In genomic region chr1:163071381-163072255, GRCh38 we compare ENCODE assay signal across 8 cellular contexts. TPM values are rescaled to one million over a fixed set of nuclear protein-coding genes. Genes with fewer than 3 reads are reported as not detected.
DNase-seq lines count a peak whose midpoint lies in the region; ATAC-seq, FAIRE-seq and TF ChIP-seq lines count a peak whose summit lies in the region.

No MANE protein-coding gene starts in this region.

- in situ Hi-C loops in SK-MEL-5 (cut with HindIII; ENCODE audit: low pct_unique_long_range_greater_than_20kb, low sequenced_read_pairs) (no loop called here), astrocyte of the cerebellum (cut with HindIII; ENCODE audit: low sequenced_read_pairs) (loop anchor here (5.0 to 10.0 kb wide), 4 partner anchors 106 to 243 kb away; partner anchors contain the start of gene CCDC190)

- ATAC-seq in GM19463 (IDR thresholded peaks at IDR 0.05; ENCODE audit: unreplicated experiment), result peak; percentile 62

- FAIRE-seq in D721Med (lab: Jason Lieb, UNC), result peak; percentile 97

- peak overlapping the region; percentile 63 for H3K4me3 ChIP-seq in astrocyte of the cerebellum (ENCODE audit: low read depth, low read length)

- DNase-seq in D721Med (ENCODE audit: insufficient read length, low spot score) (no peak), Kasumi-1 (lab: John Stamatoyannopoulos, UW) (peak; percentile 37 to 51), SK-MEL-5 (ENCODE audit: low read depth, low spot score) (peak; percentile 74), astrocyte of the cerebellum (ENCODE audit: low read depth) (peak; percentile 83), inferior parietal cortex (ENCODE audit: extremely low spot score) (peak; percentile 66)
- peak; percentile 40 for DNase-seq in stimulated activated CD4-positive, alpha-beta T cell treated with anti-CD3 and anti-CD28 coated beads, Interleukin-1b, Interleukin-23, amount 100 ng/mL, for 48 hours
- no peak for DNase-seq in activated CD4-positive, CD25-positive, alpha-beta regulatory T cell (lab: John Stamatoyannopoulos, UW)

- TF ChIP-seq CTCF in D721Med (IDR thresholded peaks at IDR 0.05; ENCODE audit: insufficient read depth, missing control alignments), result peak; percentile 87
- TF ChIP-seq CTCF in astrocyte of the cerebellum (IDR thresholded peaks at IDR 0.05; ENCODE audit: low read depth, low read length, missing control alignments), result peak; percentile 78

RNA-seq across cellular contexts. Expression of gene RGS4, which starts 2.5 kb away (rescaled TPM):
- total RNA-seq in SK-MEL-5 (2014; rRNA removed; shearing (Covaris generic)), result not detected in 2 replicates
- polyA plus RNA-seq in SK-MEL-5 (2015; cell fraction: cytosol; rRNA removed), result 0.47 TPM in 1 of 2 replicates, not detected in the other
- not detected in 2 replicates for polyA plus RNA-seq in SK-MEL-5 (2015; cell fraction: nucleus; rRNA removed)

Comparison
In these comparisons a context has a peak if more than half of its experiments do, and no peak if none do; other contexts are left out.
1. DNase-seq: peak in Kasumi-1 (2 of 2), SK-MEL-5 (single experiment), astrocyte of the cerebellum (single experiment), inferior parietal cortex (single experiment) and stimulated activated CD4-positive, alpha-beta T cell treated with anti-CD3 and anti-CD28 coated beads, Interleukin-1b, Interleukin-23, amount 100 ng/mL, for 48 hours (single experiment); none in D721Med (single experiment) and activated CD4-positive, CD25-positive, alpha-beta regulatory T cell (0 of 4).